In the genomic region with DNA sequence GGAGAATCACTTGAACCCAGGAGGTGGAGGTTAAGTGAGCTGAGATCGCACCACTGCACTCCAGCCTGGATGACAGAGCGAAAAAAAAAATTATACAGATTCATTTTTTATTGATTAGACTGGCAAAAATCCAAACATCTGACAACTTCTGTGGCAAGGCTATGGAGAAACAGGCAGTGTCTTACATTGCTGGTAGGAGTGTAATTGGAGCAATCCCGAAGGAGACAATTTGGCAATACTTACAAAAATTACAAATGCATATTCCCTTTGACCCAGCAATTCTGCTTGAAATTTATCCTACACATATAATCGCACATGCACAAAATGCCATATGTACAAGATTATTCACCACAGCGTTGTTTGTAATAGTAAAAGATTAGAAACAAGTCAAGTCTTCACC, we compare ENCODE assay signal across 28 cellular contexts.
DNase-seq lines count a peak whose midpoint lies in the region; ATAC-seq, FAIRE-seq and TF ChIP-seq lines count a peak whose summit lies in the region.
"Had no signal": no experiment of that assay in that cellular context is flagged by ENCODE, and none has a peak within 500 bp of the region (broad histone marks: within the 10 kb centered on the region; RNA-seq: fewer than 3 reads in every experiment).

No MANE protein-coding gene starts in this region.

- no peak for TF ChIP-seq RAD21 in K562 (CRISPR knock-in tag; conservative IDR thresholded peaks at IDR 0.05 in 1 of 2, IDR thresholded peaks at IDR 0.05 in 1 of 2)

- H3K79me2 ChIP-seq in K562 (ENCODE audit: control insufficient read depth, insufficient read depth, low read length), result no peaks in the 10 kb centered on the region

- no peaks in the 10 kb centered on the region for H3K36me3 ChIP-seq in K562 (ENCODE audit: control insufficient read depth, insufficient read depth, low read length)
- no peaks in the 10 kb centered on the region for H3K36me3 ChIP-seq in ovary
- H3K36me3 ChIP-seq: BE2C had no signal

- 66% methylated on average over 5 of the region's 5 CpGs for WGBS in K562 (ENCODE audit: insufficient coverage, low coverage, missing lambda C conversion rate)
- WGBS in ovary, 3 donors, result 95 to 97% (median 96%) methylated on average over 5 of the region's 5 CpGs

- H3K4me1 ChIP-seq in K562 (replicated peaks in 1 of 2; ENCODE audit: control insufficient read depth in 2 of 2, insufficient read depth in 2 of 2, low read length in 2 of 2) (peaks cover 0 to under 1% of the 10 kb centered on the region in 2 experiments; a peak in 2 of 5 replicates), ovary (ENCODE audit: insufficient read depth) (no peaks in the 10 kb centered on the region)
- H3K4me1 ChIP-seq: BLaER1 treated with 17β-estradiol and CSF1 and Interleukin-3, amounts not matched to agents 10 nM and 100 nM had no signal

- no peaks in the 10 kb centered on the region for H3K9me1 ChIP-seq in K562 (ENCODE audit: control insufficient read depth, insufficient read depth, low read length)

- no peak overlapping the region for H2AFZ ChIP-seq in K562 (ENCODE audit: low read depth, low read length)
- H2AFZ ChIP-seq: GM23248 had no signal

- CTCF ChIA-PET in K562 (lab: Yijun Ruan, JAX; ENCODE audit: low intra/inter-chr PET ratio), result no interaction called here

- DNase-seq in activated T-cell treated with anti-CD3 and anti-CD28 coated beads, Interleukin-2, amount 50 U/mL, for 72 hours, result no peak
- no peak for DNase-seq in activated T-cell treated with anti-CD3 and anti-CD28 coated beads, Interleukin-2, amount 50 U/mL, for 4 hours
- peak; percentile 48 for DNase-seq in NCI-H69 (lab: John Stamatoyannopoulos, UW)
- no peak for DNase-seq in K562 (ENCODE audit: extremely low read depth in 1 of 4, low spot score in 3 of 4)
- peak; percentile 25 for DNase-seq in fibroblast of mammary gland (ENCODE audit: low read depth)
- DNase-seq in ovary, result no peak
- DNase-seq: 8988T; ACHN; AML-193; BE2C; CD4-positive, alpha-beta T cell; CD8-positive, alpha-beta memory T cell; DMS 273 treated with DMSO at 0.1 percent for 48 hours; DMS79; EL; GF-D8; GM23248; H9 had no signal

- no peaks in the 10 kb centered on the region for H3K9me3 Mint-ChIP-seq in activated T-cell treated with anti-CD3 and anti-CD28 coated beads, Interleukin-2, amount 50 U/mL, for 72 hours
- no peaks in the 10 kb centered on the region for H3K9me3 Mint-ChIP-seq in activated T-cell treated with anti-CD3 and anti-CD28 coated beads, Interleukin-2, amount 50 U/mL, for 4 hours
- H3K9me3 Mint-ChIP-seq: CD14-positive monocyte; CD4-positive, alpha-beta T cell; CD8-positive, alpha-beta memory T cell had no signal

- no peak overlapping the region for H3K4me3 Mint-ChIP-seq in activated T-cell treated with anti-CD3 and anti-CD28 coated beads, Interleukin-2, amount 50 U/mL, for 72 hours
- H3K4me3 Mint-ChIP-seq in activated T-cell treated with anti-CD3 and anti-CD28 coated beads, Interleukin-2, amount 50 U/mL, for 4 hours, result no peak overlapping the region
- H3K4me3 Mint-ChIP-seq: CD14-positive monocyte; CD4-positive, alpha-beta T cell; CD8-positive, alpha-beta memory T cell; H9 had no signal

- H3K4me1 Mint-ChIP-seq in activated T-cell treated with anti-CD3 and anti-CD28 coated beads, Interleukin-2, amount 50 U/mL, for 72 hours (ENCODE audit: low read depth), result peaks cover 15% of the 10 kb centered on the region
- peaks cover 7% of the 10 kb centered on the region for H3K4me1 Mint-ChIP-seq in activated T-cell treated with anti-CD3 and anti-CD28 coated beads, Interleukin-2, amount 50 U/mL, for 4 hours (ENCODE audit: low read depth)
- H3K4me1 Mint-ChIP-seq: CD14-positive monocyte, H9 had no signal

- H3K9ac ChIP-seq in K562 (ENCODE audit: insufficient read depth in 1 of 2, low read depth in 2 of 2, low read length in 2 of 2), result no peak overlapping the region
- H3K9ac ChIP-seq: BLaER1 treated with 17β-estradiol and CSF1 and Interleukin-3, amounts not matched to agents 10 nM and 100 nM; GM23248 had no signal

- POLR2A ChIA-PET in K562 (lab: Yijun Ruan, JAX), result no interaction called here

- H4K20me1 ChIP-seq in K562 (replicated peaks; ENCODE audit: control insufficient read depth, insufficient read depth, low read length), result no peaks in the 10 kb centered on the region

- peak; percentile 11 for FAIRE-seq in K562 (lab: Jason Lieb, UNC)
- FAIRE-seq: A549, D721Med, GM12891, GM18507, H1 had no signal

- no TSS peak for BruUV-seq in K562 (replicated peaks; lab: Mats Ljungman, UMichigan)

- intact Hi-C loops in K562 (cut with micrococcal nuclease), result no loop called here
- intact Hi-C loops in ovary (cut with DNase I), result no loop called here

- TF ChIP-seq POLR2A in K562 (conservative IDR thresholded peaks at IDR 0.05) (no peak), ovary (IDR thresholded peaks at IDR 0.05) (no peak)

- no peak overlapping the region for H3K4me2 ChIP-seq in K562 (ENCODE audit: insufficient read depth, low read length)
- H3K4me2 ChIP-seq: A549; BLaER1 treated with 17β-estradiol and CSF1 and Interleukin-3, amounts not matched to agents 10 nM and 100 nM had no signal

- no peaks in the 10 kb centered on the region for H3K27me3 Mint-ChIP-seq in activated T-cell treated with anti-CD3 and anti-CD28 coated beads, Interleukin-2, amount 50 U/mL, for 72 hours (ENCODE audit: low read depth)
- H3K27me3 Mint-ChIP-seq in activated T-cell treated with anti-CD3 and anti-CD28 coated beads, Interleukin-2, amount 50 U/mL, for 4 hours (ENCODE audit: low read depth), result no peaks in the 10 kb centered on the region
- H3K27me3 Mint-ChIP-seq: CD4-positive, alpha-beta T cell; CD8-positive, alpha-beta memory T cell had no signal

- ATAC-seq in activated T-cell treated with anti-CD3 and anti-CD28 coated beads, Interleukin-2, amount 50 U/mL, for 72 hours (replicated peaks in 1 of 2), result no peak
- no peak for ATAC-seq in activated T-cell treated with anti-CD3 and anti-CD28 coated beads, Interleukin-2, amount 50 U/mL, for 4 hours
- ATAC-seq in K562 (no peak), HG03175 (IDR thresholded peaks at IDR 0.05; ENCODE audit: unreplicated experiment) (no peak), GM18870 (IDR thresholded peaks at IDR 0.05; ENCODE audit: unreplicated experiment) (no peak)
- ATAC-seq: A549, HCT116 had no signal

- no peaks in the 10 kb centered on the region for H3K27me3 ChIP-seq in K562 (ENCODE audit: control insufficient read depth in 2 of 2, insufficient read depth in 2 of 2, low read length in 2 of 2)
- H3K27me3 ChIP-seq in ovary, result no peaks in the 10 kb centered on the region
- H3K27me3 ChIP-seq: BE2C; BLaER1 treated with 17β-estradiol and CSF1 and Interleukin-3, amounts not matched to agents 10 nM and 100 nM had no signal

- no peak overlapping the region for H3K4me3 ChIP-seq in K562
- H3K4me3 ChIP-seq in fibroblast of mammary gland (ENCODE audit: control insufficient read depth, low read depth, low read length), result no peak overlapping the region
- no peak overlapping the region for H3K4me3 ChIP-seq in ovary
- H3K4me3 ChIP-seq: A549; BLaER1 treated with 17β-estradiol and CSF1 and Interleukin-3, amounts not matched to agents 10 nM and 100 nM; GM23248 had no signal

- peak overlapping the region; percentile 2 for H3K27ac Mint-ChIP-seq in activated T-cell treated with anti-CD3 and anti-CD28 coated beads, Interleukin-2, amount 50 U/mL, for 72 hours
- H3K27ac Mint-ChIP-seq: CD4-positive, alpha-beta T cell; CD8-positive, alpha-beta memory T cell; H9 had no signal

- H3K27ac ChIP-seq in K562 (ENCODE audit: extremely low read depth, low read depth, low read length) (no peak overlapping the region), ovary (no peak overlapping the region)
- H3K27ac ChIP-seq: A549; BLaER1 treated with 17β-estradiol and CSF1 and Interleukin-3, amounts not matched to agents 10 nM and 100 nM; GM23248 had no signal

- no peak for TF ChIP-seq EP300 in K562 (IDR thresholded peaks at IDR 0.05; ENCODE audit: low read length)
- TF ChIP-seq EP300 in ovary (IDR thresholded peaks at IDR 0.05), result no peak

- TF ChIP-seq CTCF in K562 (IDR thresholded peaks at IDR 0.05 in 2 of 3, conservative IDR thresholded peaks at IDR 0.05 in 1 of 3; ENCODE audit: insufficient read depth in 2 of 3, low read depth in 1 of 3, low read length in 3 of 3), result no peak
- no peak for TF ChIP-seq CTCF in fibroblast of mammary gland (conservative IDR thresholded peaks at IDR 0.05; ENCODE audit: control insufficient read depth, insufficient read depth, low read depth, low read length)
- TF ChIP-seq CTCF in ovary (IDR thresholded peaks at IDR 0.05), result no peak

- H3K36me3 Mint-ChIP-seq in activated T-cell treated with anti-CD3 and anti-CD28 coated beads, Interleukin-2, amount 50 U/mL, for 72 hours (ENCODE audit: insufficient read depth in 2 of 2), result no peaks in the 10 kb centered on the region
- peaks cover 2% of the 10 kb centered on the region for H3K36me3 Mint-ChIP-seq in activated T-cell treated with anti-CD3 and anti-CD28 coated beads, Interleukin-2, amount 50 U/mL, for 4 hours (ENCODE audit: insufficient read depth)
- H3K36me3 Mint-ChIP-seq: CD14-positive monocyte had no signal

- H3K9me3 ChIP-seq in K562 (replicated peaks; ENCODE audit: control insufficient read depth, insufficient read depth, low read depth, low read length) (no peaks in the 10 kb centered on the region), ovary (no peaks in the 10 kb centered on the region)
- H3K9me3 ChIP-seq: A549, BE2C had no signal

- in situ Hi-C loops in K562 (cut with MboI), result no loop called here

TF ChIP-seq in K562, 482 proteins besides CTCF, POLR2A, EP300 and RAD21 (continues in another document):
- TF ChIP-seq NONO (IDR thresholded peaks at IDR 0.05; ENCODE audit: low read depth in 2 of 2, low read length in 1 of 2) (no peak), TEAD2 (tag; IDR thresholded peaks at IDR 0.05) (no peak), XRCC4 (IDR thresholded peaks at IDR 0.05; ENCODE audit: extremely low read depth, insufficient read depth, insufficient read length) (no peak), EHMT2 (IDR thresholded peaks at IDR 0.05) (no peak), SRSF9 (IDR thresholded peaks at IDR 0.05; ENCODE audit: borderline replicate concordance, low read depth, low read length) (no peak), ZNF174 (CRISPR knock-in tag; IDR thresholded peaks at IDR 0.05) (no peak), ARID1B (IDR thresholded peaks at IDR 0.05) (no peak), ETV5 (CRISPR knock-in tag; IDR thresholded peaks at IDR 0.05; ENCODE audit: low read depth) (no peak), ZNF41 (CRISPR knock-in tag; conservative IDR thresholded peaks at IDR 0.05) (no peak), CREBBP (IDR thresholded peaks at IDR 0.05; ENCODE audit: low read depth, low read length) (no peak), MAFG (tag; conservative IDR thresholded peaks at IDR 0.05) (no peak)
- TF ChIP-seq, protein P1, sequence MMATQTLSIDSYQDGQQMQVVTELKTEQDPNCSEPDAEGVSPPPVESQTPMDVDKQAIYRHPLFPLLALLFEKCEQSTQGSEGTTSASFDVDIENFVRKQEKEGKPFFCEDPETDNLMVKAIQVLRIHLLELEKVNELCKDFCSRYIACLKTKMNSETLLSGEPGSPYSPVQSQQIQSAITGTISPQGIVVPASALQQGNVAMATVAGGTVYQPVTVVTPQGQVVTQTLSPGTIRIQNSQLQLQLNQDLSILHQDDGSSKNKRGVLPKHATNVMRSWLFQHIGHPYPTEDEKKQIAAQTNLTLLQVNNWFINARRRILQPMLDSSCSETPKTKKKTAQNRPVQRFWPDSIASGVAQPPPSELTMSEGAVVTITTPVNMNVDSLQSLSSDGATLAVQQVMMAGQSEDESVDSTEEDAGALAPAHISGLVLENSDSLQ (IDR thresholded peaks at IDR 0.05), result no peak

Comparison
In these comparisons a context has a peak if more than half of its experiments do, and no peak if none do; other contexts are left out.
1. DNase-seq: peak in NCI-H69 (single experiment) and fibroblast of mammary gland (single experiment); none in activated T-cell treated with anti-CD3 and anti-CD28 coated beads, Interleukin-2, amount 50 U/mL, for 72 hours (0 of 2), activated T-cell treated with anti-CD3 and anti-CD28 coated beads, Interleukin-2, amount 50 U/mL, for 4 hours (single experiment), K562 (0 of 4) and ovary (0 of 5).